Comparison of ENCODE assay signal across 1 cellular context in the genomic region with DNA sequence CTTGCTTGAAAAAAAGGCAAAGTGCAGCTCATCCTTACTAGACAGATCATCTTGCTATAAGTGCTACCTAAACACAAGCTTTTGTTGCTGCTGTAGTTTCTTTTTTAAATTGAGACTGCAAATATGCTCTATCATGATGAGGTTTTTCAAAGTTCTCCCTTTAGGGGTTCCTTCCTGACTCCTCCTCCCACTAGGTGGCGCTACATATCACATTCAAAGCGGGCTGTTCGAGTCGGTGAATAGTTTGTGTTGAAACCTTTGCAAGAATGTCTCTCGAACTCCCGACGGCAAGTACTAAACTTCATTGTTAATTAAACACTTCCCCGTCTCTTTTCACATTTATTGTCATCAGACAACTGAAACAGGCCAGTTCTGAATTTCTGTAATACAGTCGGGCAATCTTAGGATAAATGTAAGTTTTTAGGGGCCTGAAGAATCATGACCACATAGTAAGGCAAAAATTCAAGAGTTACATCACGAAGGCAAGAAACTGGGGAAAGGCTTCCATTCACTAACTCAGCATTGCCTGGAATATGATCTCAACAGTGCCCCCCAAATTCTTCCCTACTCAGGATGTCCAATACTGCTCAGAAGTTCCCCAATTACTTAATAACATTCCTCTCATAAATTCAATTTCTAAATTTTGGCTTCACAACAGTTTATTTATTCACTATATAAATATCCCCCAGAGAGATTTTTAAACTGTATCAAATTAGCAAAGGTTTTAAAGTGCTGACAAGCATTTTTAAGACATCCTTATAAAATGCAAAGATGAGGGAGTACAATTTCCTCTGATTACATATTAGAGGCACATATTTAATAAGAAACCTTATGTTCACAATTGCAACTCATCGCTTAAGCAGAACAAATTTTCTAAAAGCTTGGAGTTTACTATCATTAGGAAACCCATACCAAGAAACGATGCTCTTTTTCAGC.
TF ChIP-seq lines count a peak whose summit lies in the region.

No MANE protein-coding gene starts in this region.

TF ChIP-seq in IMR-90, 13 proteins besides CTCF, POLR2A, EP300 and RAD21 (continued from another document):
- TF ChIP-seq BHLHE40 (IDR thresholded peaks at IDR 0.05; ENCODE audit: low read depth, low read length) (no peak), USF2 (IDR thresholded peaks at IDR 0.05; ENCODE audit: low read depth, low read length) (no peak), CHD1 (IDR thresholded peaks at IDR 0.05; ENCODE audit: low read depth, low read length) (peak; percentile 89; the same call in 1 of the 2 replicates), MXI1 (IDR thresholded peaks at IDR 0.05; ENCODE audit: borderline replicate concordance, low read depth, low read length) (no peak), MAZ (IDR thresholded peaks at IDR 0.05; ENCODE audit: borderline replicate concordance, low read depth, low read length) (0 out of 2 replicates have a peak, but pooled peaks have one; percentile 38), SMC3 (IDR thresholded peaks at IDR 0.05; ENCODE audit: low read depth, low read length) (peak; percentile 84), ELK1 (IDR thresholded peaks at IDR 0.05; ENCODE audit: borderline replicate concordance, low read depth, low read length) (no peak), NFE2L2 (IDR thresholded peaks at IDR 0.05; ENCODE audit: low read depth, low read length) (peak; percentile 86), CEBPB (IDR thresholded peaks at IDR 0.05; ENCODE audit: low read depth, low read length) (no peak), MAFK (IDR thresholded peaks at IDR 0.05; ENCODE audit: low read depth, low read length) (peak; percentile 85), RCOR1 (IDR thresholded peaks at IDR 0.05; ENCODE audit: insufficient replicate concordance, low read length) (no peak)
